9 cellular contexts compared by ENCODE assay signal in genomic region chr10:11209810-11210141, GRCh38.
DNase-seq lines count a peak whose midpoint lies in the region; ATAC-seq and TF ChIP-seq lines count a peak whose summit lies in the region.
"Had no signal": no experiment of that assay in that cellular context is flagged by ENCODE, and none has a peak within 500 bp of the region (broad histone marks: within the 10 kb centered on the region; RNA-seq: fewer than 3 reads in every experiment).

No MANE protein-coding gene starts in this region.

- no peak overlapping the region for H3K27ac Mint-ChIP-seq in natural killer cell

- ATAC-seq in GM18868 (IDR thresholded peaks at IDR 0.05; ENCODE audit: unreplicated experiment) (peak; percentile 43), HG02571 (IDR thresholded peaks at IDR 0.05; ENCODE audit: unreplicated experiment) (peak; percentile 33), natural killer cell (no peak), HG03097 (IDR thresholded peaks at IDR 0.05; ENCODE audit: low FRiP score, unreplicated experiment) (no peak)

- peaks cover 98 to 100% of the 10 kb centered on the region in 2 donors for H3K4me1 Mint-ChIP-seq in natural killer cell

- peak; percentile 57 for DNase-seq in RPMI7951 (ENCODE audit: low read depth)
- DNase-seq in natural killer cell, result no peak
- no peak for DNase-seq in stimulated activated CD4-positive, alpha-beta T cell treated with anti-CD3 and anti-CD28 coated beads, Interleukin-4, amount 100 ng/mL, for 24 hours
- no peak for DNase-seq in NCI-H510A (lab: John Stamatoyannopoulos, UW)
- DNase-seq in posterior vena cava (ENCODE audit: low spot score), result no peak
- DNase-seq: stimulated activated CD8-positive, alpha-beta memory T cell treated with anti-CD3 and anti-CD28 coated beads, Interleukin-4, amount 100 ng/mL, for 48 hours had no signal

- H3K9me3 Mint-ChIP-seq in natural killer cell, result no peaks in the 10 kb centered on the region

- intact Hi-C loops in natural killer cell (cut with micrococcal nuclease), result loop anchor here (1.0 to 5.0 kb wide), 5 partner anchors 9 to 62 kb away; no protein-coding TSS in a partner anchor
- intact Hi-C loops in posterior vena cava (cut with DNase I), result no loop called here

- peak overlapping the region; percentile 76 for H3K4me3 Mint-ChIP-seq in natural killer cell

- TF ChIP-seq CTCF in natural killer cell (IDR thresholded peaks at IDR 0.05), result no peak

- H3K36me3 Mint-ChIP-seq in natural killer cell, result no peaks in the 10 kb centered on the region

- H3K27me3 Mint-ChIP-seq in natural killer cell (ENCODE audit: low read depth in 2 of 2), result no peaks in the 10 kb centered on the region

Comparison
In these comparisons a context has a peak if more than half of its experiments do, and no peak if none do; other contexts are left out.
1. ATAC-seq: peak in GM18868 (single experiment) and HG02571 (single experiment); none in natural killer cell (0 of 3) and HG03097 (single experiment).